In genomic region chr1:39230261-39231190, GRCh38 we compare ENCODE assay signal across 1 cellular context.
TF ChIP-seq lines count a peak whose summit lies in the region.

No MANE protein-coding gene starts in this region.

TF ChIP-seq in H1, 55 proteins besides CTCF, POLR2A, EP300 and RAD21 (continued from another document):
- TF ChIP-seq FOSL1 (IDR thresholded peaks at IDR 0.05; ENCODE audit: insufficient read depth, low read depth, low read length) (no peak), GTF2F1 (IDR thresholded peaks at IDR 0.05; ENCODE audit: borderline replicate concordance, low read depth, low read length) (no peak), TEAD4 (IDR thresholded peaks at IDR 0.05; ENCODE audit: low read depth, low read length) (peak; percentile 90), SP2 (IDR thresholded peaks at IDR 0.05; ENCODE audit: low read length) (no peak), BACH1 (IDR thresholded peaks at IDR 0.05; ENCODE audit: low read length) (no peak), SIN3A (conservative IDR thresholded peaks at IDR 0.05 in 1 of 2, IDR thresholded peaks at IDR 0.05 in 1 of 2; ENCODE audit: low read depth in 1 of 2, low read length in 2 of 2) (0 out of 4 replicates have a peak, but pooled peaks have one; percentile 38 to 55), HDAC2 (IDR thresholded peaks at IDR 0.05; ENCODE audit: borderline replicate concordance in 1 of 2, low read depth in 2 of 2, low read length in 2 of 2) (peak in 1 of 2 experiments; percentile 72; a peak in 1 of 4 replicates), SAP30 (IDR thresholded peaks at IDR 0.05; ENCODE audit: insufficient read depth, insufficient replicate concordance, low read length) (no peak)
